In genomic region chr11:107538239-107538638, GRCh38 we compare ENCODE assay signal across 18 cellular contexts. TPM values are rescaled to one million over a fixed set of nuclear protein-coding genes. Genes with fewer than 3 reads are reported as not detected.
A peak's percentile ranks its signal among the peaks of the same experiment; 100 is the strongest.
DNase-seq lines count a peak whose midpoint lies in the region; ATAC-seq, FAIRE-seq and TF ChIP-seq lines count a peak whose summit lies in the region.
"Had no signal": no experiment of that assay in that cellular context is flagged by ENCODE, and none has a peak within 500 bp of the region (broad histone marks: within the 10 kb centered on the region; RNA-seq: fewer than 3 reads in every experiment).

No MANE protein-coding gene starts in this region.

- no peaks in the 10 kb centered on the region for H3K27me3 ChIP-seq in CD8-positive, alpha-beta T cell (ENCODE audit: insufficient read depth, low read length)
- no peaks in the 10 kb centered on the region for H3K27me3 ChIP-seq in pancreas

- H3K27me3 Mint-ChIP-seq in CD8-positive, alpha-beta T cell (ENCODE audit: low read depth) = no peaks in the 10 kb centered on the region
- H3K27me3 Mint-ChIP-seq in activated T-helper 17 cell treated with anti-CD3 and anti-CD28 coated beads, Interleukin-2, amount 50 U/mL, for 72 hours = no peaks in the 10 kb centered on the region
- H3K27me3 Mint-ChIP-seq: CD4-positive, alpha-beta T cell had no signal

- peak overlapping the region; percentile 41 for H3K27ac Mint-ChIP-seq in CD8-positive, alpha-beta T cell
- peak overlapping the region; percentile 22 for H3K27ac Mint-ChIP-seq in activated T-helper 17 cell treated with anti-CD3 and anti-CD28 coated beads, Interleukin-2, amount 50 U/mL, for 72 hours
- H3K27ac Mint-ChIP-seq: CD4-positive, alpha-beta T cell had no signal

- in situ Hi-C loops in G401 (cut with HindIII; ENCODE audit: low sequenced_read_pairs) = no loop called here

- no peak for DNase-seq in CD8-positive, alpha-beta T cell
- DNase-seq in pancreas (no peak), G401 (ENCODE audit: low spot score) (no peak), COLO668 (lab: John Stamatoyannopoulos, UW; ENCODE audit: unreplicated experiment) (no peak), amygdala (lab: John Stamatoyannopoulos, UW) (no peak)
- DNase-seq: AML-193; Calu3; CD4-positive, alpha-beta T cell; GF-D8 had no signal

- no peaks in the 10 kb centered on the region for H3K4me1 ChIP-seq in CD8-positive, alpha-beta T cell (ENCODE audit: insufficient read depth, low read length)
- H3K4me1 ChIP-seq in pancreas = no peaks in the 10 kb centered on the region
- H3K4me1 ChIP-seq: HAP-1 had no signal

- no peaks in the 10 kb centered on the region for H3K4me1 Mint-ChIP-seq in CD8-positive, alpha-beta T cell (ENCODE audit: low read depth)
- H3K4me1 Mint-ChIP-seq in activated T-helper 17 cell treated with anti-CD3 and anti-CD28 coated beads, Interleukin-2, amount 50 U/mL, for 72 hours = peaks cover 4% of the 10 kb centered on the region

- POLR2A ChIA-PET in CD8-positive, alpha-beta T cell (lab: Charles Lee) = interaction anchor here (0.7 kb wide), 1 partner anchor 285 kb away, joined by 3 read pairs; no protein-coding TSS in a partner anchor

- H3K9me3 ChIP-seq in CD8-positive, alpha-beta T cell (ENCODE audit: low read length) = no peaks in the 10 kb centered on the region
- no peaks in the 10 kb centered on the region for H3K9me3 ChIP-seq in pancreas
- H3K9me3 ChIP-seq: A549, HAP-1 had no signal

- no peak overlapping the region for H3K4me3 ChIP-seq in CD8-positive, alpha-beta T cell (ENCODE audit: low read depth, low read length)
- H3K4me3 ChIP-seq in pancreas = no peak overlapping the region
- H3K4me3 ChIP-seq: A549, HAP-1 had no signal

- intact Hi-C loops in CD8-positive, alpha-beta T cell (cut with DNase I, micrococcal nuclease) = no loop called here
- intact Hi-C loops in pancreas (cut with DNase I) = no loop called here

- H3K9me3 Mint-ChIP-seq in CD8-positive, alpha-beta T cell = no peaks in the 10 kb centered on the region
- no peaks in the 10 kb centered on the region for H3K9me3 Mint-ChIP-seq in activated T-helper 17 cell treated with anti-CD3 and anti-CD28 coated beads, Interleukin-2, amount 50 U/mL, for 72 hours
- H3K9me3 Mint-ChIP-seq: CD4-positive, alpha-beta T cell had no signal

- ATAC-seq in CD8-positive, alpha-beta T cell = no peak
- no peak for ATAC-seq in activated T-helper 17 cell treated with anti-CD3 and anti-CD28 coated beads, Interleukin-2, amount 50 U/mL, for 72 hours (replicated peaks)
- no peak for ATAC-seq in pancreas
- ATAC-seq: A549 had no signal

- no peak for TF ChIP-seq CTCF in CD8-positive, alpha-beta T cell (IDR thresholded peaks at IDR 0.05)
- no peak for TF ChIP-seq CTCF in pancreas (IDR thresholded peaks at IDR 0.05)

- no peak overlapping the region for H3K4me3 Mint-ChIP-seq in CD8-positive, alpha-beta T cell
- no peak overlapping the region for H3K4me3 Mint-ChIP-seq in activated T-helper 17 cell treated with anti-CD3 and anti-CD28 coated beads, Interleukin-2, amount 50 U/mL, for 72 hours
- H3K4me3 Mint-ChIP-seq: CD4-positive, alpha-beta T cell had no signal

- CTCF ChIA-PET in CD8-positive, alpha-beta T cell (lab: Charles Lee) = interaction anchor here (0.6 to 5.8 kb wide), 2 partner anchors 12 to 231 kb away, joined by 6 to 45 read pairs; no protein-coding TSS in a partner anchor

- peak; percentile 72 for FAIRE-seq in A204.1 (lab: Jason Lieb, UNC)
- FAIRE-seq in pancreas (lab: Jason Lieb, UNC) = peak; percentile 49
- FAIRE-seq: A549, GM19239, H1 had no signal

- peaks cover 14% of the 10 kb centered on the region for H3K36me3 ChIP-seq in CD8-positive, alpha-beta T cell (ENCODE audit: insufficient read depth, low read length)
- H3K36me3 ChIP-seq in pancreas = no peaks in the 10 kb centered on the region
- H3K36me3 ChIP-seq: HAP-1 had no signal

- H3K27ac ChIP-seq in CD8-positive, alpha-beta T cell (ENCODE audit: low read depth, low read length) = no peak overlapping the region
- H3K27ac ChIP-seq in pancreas = no peak overlapping the region
- H3K27ac ChIP-seq: A549, C4-2B, HL-60, KMS-11 had no signal

- H3K36me3 Mint-ChIP-seq in CD8-positive, alpha-beta T cell = peaks cover 76% of the 10 kb centered on the region
- H3K36me3 Mint-ChIP-seq in activated T-helper 17 cell treated with anti-CD3 and anti-CD28 coated beads, Interleukin-2, amount 50 U/mL, for 72 hours (ENCODE audit: low read depth) = peaks cover 63% of the 10 kb centered on the region

RNA-seq across cellular contexts. Expression of gene ALKBH8, which starts 27.3 kb away (rescaled TPM):
- 10 to 100 TPM; 10.2 to 11.8 TPM for total RNA-seq in CD8-positive, alpha-beta T cell
- 1 to 10 TPM; 5.5 to 9.9 TPM for total RNA-seq in activated T-helper 17 cell treated with anti-CD3 and anti-CD28 coated beads, Interleukin-2, amount 50 U/mL, for 72 hours
- 1 to 10 TPM; 2.2 to 3.9 (median 3.1) TPM for total RNA-seq in pancreas
- polyA plus RNA-seq in pancreas = 1 to 10 TPM; 2.4 to 2.9 TPM
- 3.0 and 5.3 TPM in 2 replicates for total RNA-seq in G401 (2014; rRNA removed; shearing (Covaris generic))

RNA-seq across cellular contexts. Expression of gene ELMOD1, which starts 52.7 kb away (rescaled TPM):
- total RNA-seq in CD8-positive, alpha-beta T cell = not detected
- total RNA-seq in activated T-helper 17 cell treated with anti-CD3 and anti-CD28 coated beads, Interleukin-2, amount 50 U/mL, for 72 hours = not detected
- under 1 TPM in 1 of 6 donors, not detected in 5; 0.09 TPM for total RNA-seq in pancreas
- under 1 TPM in 1 of 2 donors, not detected in 1; 0.12 TPM for polyA plus RNA-seq in pancreas
- 0.17 TPM in 1 of 2 replicates, not detected in the other for total RNA-seq in G401 (2014; rRNA removed; shearing (Covaris generic))
- total RNA-seq: CD4-positive, alpha-beta T cell had no signal
